ENCODE assay signal across 8 cellular contexts in genomic region chr13:41061914-41062837, GRCh38.
A peak's percentile ranks its signal among the peaks of the same experiment; 100 is the strongest.
DNase-seq lines count a peak whose midpoint lies in the region; ATAC-seq lines count a peak whose summit lies in the region.

No MANE protein-coding gene starts in this region.

- no peaks in the 10 kb centered on the region for H3K27me3 ChIP-seq in layer of hippocampus (ENCODE audit: control insufficient read depth, insufficient read depth, low read length)

- ATAC-seq in GM18508 (IDR thresholded peaks at IDR 0.05; ENCODE audit: insufficient read depth, unreplicated experiment) = peak; percentile 26
- peak; percentile 38 for ATAC-seq in HG02970 (IDR thresholded peaks at IDR 0.05; ENCODE audit: low FRiP score, unreplicated experiment)

- DNase-seq in ACHN (peak; percentile 74), NOMO-1 treated with dmso at 0.1 percent for 144 hours (lab: John Stamatoyannopoulos, UW; ENCODE audit: unreplicated experiment) (peak; percentile 78), cerebellar cortex (ENCODE audit: low spot score) (peak; percentile 55), superior temporal gyrus (ENCODE audit: extremely low spot score) (peak; percentile 67), NCI-H82 treated with DMSO at 0.1 percent for 48 hours (lab: John Stamatoyannopoulos, UW; ENCODE audit: unreplicated experiment) (no peak)

- in situ Hi-C loops in ACHN (cut with HindIII; ENCODE audit: low pct_ligation_motif_present, low pct_unique_long_range_greater_than_20kb, low sequenced_read_pairs) = no loop called here

- H3K27ac ChIP-seq in layer of hippocampus (ENCODE audit: low read depth, low read length) = peak overlapping the region; percentile 98
